Comparison of ENCODE assay signal across 16 cellular contexts in the genomic region with DNA sequence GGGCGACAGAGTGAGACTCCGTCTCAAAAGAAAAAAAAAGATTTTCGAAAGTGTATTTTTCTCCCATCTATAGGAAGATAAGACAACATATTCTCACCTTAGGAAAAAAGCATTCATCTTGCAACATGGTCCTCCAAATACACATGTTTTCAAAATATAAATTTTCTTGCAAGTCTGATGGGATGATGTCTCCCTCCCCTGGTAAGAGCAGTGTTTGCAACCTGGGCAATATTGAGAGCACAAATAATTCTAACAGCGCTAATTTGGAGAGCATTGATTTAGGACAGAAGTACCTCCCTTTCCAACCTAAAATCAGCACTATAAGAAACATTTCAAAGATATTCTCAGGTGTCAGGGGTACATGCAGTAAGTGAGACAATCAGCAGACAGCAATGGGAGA.
DNase-seq lines count a peak whose midpoint lies in the region; ATAC-seq and TF ChIP-seq lines count a peak whose summit lies in the region.
"Had no signal": no experiment of that assay in that cellular context is flagged by ENCODE, and none has a peak within 500 bp of the region (broad histone marks: within the 10 kb centered on the region; RNA-seq: fewer than 3 reads in every experiment).

No MANE protein-coding gene starts in this region.

- H4K8ac ChIP-seq in mesendoderm (ENCODE audit: low read depth, low read length), result no peak overlapping the region

- DNase-seq in Calu3 (no peak), adipocyte (ENCODE audit: low read depth) (peak; percentile 43), mesendoderm (peak; percentile 9), immature natural killer cell (no peak)
- no peak for DNase-seq in effector CD4-positive, alpha-beta T cell
- no peak for DNase-seq in activated naive CD4-positive, alpha-beta T cell treated with anti-CD3 and anti-CD28 coated beads for 36 hours
- DNase-seq: activated T-cell treated with anti-CD3 and anti-CD28 coated beads, Interleukin-2, amount 50 U/mL, for 72 hours; central memory CD4-positive, alpha-beta T cell; DMS79 treated with DMSO at 0.1 percent for 48 hours; left colon; NCI-H146 had no signal

- H3K79me1 ChIP-seq in mesendoderm (ENCODE audit: low read length), result no peaks in the 10 kb centered on the region

- TF ChIP-seq CTCF in Calu3 (IDR thresholded peaks at IDR 0.05; ENCODE audit: unreplicated experiment), result peak; percentile 17

- BruUV-seq in Calu3 (replicated peaks; lab: Mats Ljungman, UMichigan), result no TSS peak

- H3K27me3 ChIP-seq in adipocyte (replicated peaks; ENCODE audit: control insufficient read depth, insufficient read depth, low read length) (peaks cover 2% of the 10 kb centered on the region), mesendoderm (ENCODE audit: insufficient read depth, low read length, poor library complexity) (no peaks in the 10 kb centered on the region)

- H3K9me3 ChIP-seq in adipocyte (ENCODE audit: control insufficient read depth, low read length), result no peaks in the 10 kb centered on the region

- H3K4me1 Mint-ChIP-seq in Calu3 (ENCODE audit: low read depth, unreplicated experiment) (no peaks in the 10 kb centered on the region), immature natural killer cell (no peaks in the 10 kb centered on the region)
- no peaks in the 10 kb centered on the region for H3K4me1 Mint-ChIP-seq in activated naive CD4-positive, alpha-beta T cell treated with anti-CD3 and anti-CD28 coated beads for 36 hours (ENCODE audit: low read depth)
- H3K4me1 Mint-ChIP-seq: stimulated activated memory B cell treated with anti-CD40 and anti-IgM and Interleukin-4, amounts not matched to agents 10 μg/mL and 1 μg/mL and 100 μg/mL, for 72 hours had no signal

- H3K36me3 ChIP-seq in adipocyte (ENCODE audit: control insufficient read depth, insufficient read depth, low read length, severe bottlenecking) (no peaks in the 10 kb centered on the region), mesendoderm (ENCODE audit: control insufficient read depth, insufficient read depth, low read length) (no peaks in the 10 kb centered on the region)

- no peak for ATAC-seq in HG02973 (IDR thresholded peaks at IDR 0.05; ENCODE audit: unreplicated experiment)
- ATAC-seq: activated CD4-positive, CD25-positive, alpha-beta regulatory T cell treated with anti-CD3 and anti-CD28 coated beads, Interleukin-2, amount 50 U/mL, for 24 hours; activated T-cell treated with anti-CD3 and anti-CD28 coated beads, Interleukin-2, amount 50 U/mL, for 72 hours; left colon; stimulated activated memory B cell treated with anti-CD40 and anti-IgM and Interleukin-4, amounts not matched to agents 10 μg/mL and 1 μg/mL and 100 μg/mL, for 72 hours had no signal

- intact Hi-C loops in Calu3 (cut with micrococcal nuclease; ENCODE audit: unreplicated experiment), result loop anchor here (2.0 kb wide), 1 partner anchor 538 kb away; no protein-coding TSS in a partner anchor
- intact Hi-C loops in activated naive CD4-positive, alpha-beta T cell treated with anti-CD3 and anti-CD28 coated beads for 36 hours (cut with micrococcal nuclease), result no loop called here

- no peak overlapping the region for H2BK120ac ChIP-seq in mesendoderm (ENCODE audit: low read depth, low read length)

- H3K36me3 Mint-ChIP-seq in Calu3 (ENCODE audit: insufficient read depth, unreplicated experiment) (no peaks in the 10 kb centered on the region), immature natural killer cell (no peaks in the 10 kb centered on the region)
- no peaks in the 10 kb centered on the region for H3K36me3 Mint-ChIP-seq in activated naive CD4-positive, alpha-beta T cell treated with anti-CD3 and anti-CD28 coated beads for 36 hours (ENCODE audit: low read depth)
- H3K36me3 Mint-ChIP-seq: stimulated activated memory B cell treated with anti-CD40 and anti-IgM and Interleukin-4, amounts not matched to agents 10 μg/mL and 1 μg/mL and 100 μg/mL, for 72 hours had no signal

- no peak overlapping the region for H3K4ac ChIP-seq in mesendoderm (ENCODE audit: low read depth, low read length)

- TF ChIP-seq EP300 in Ishikawa (IDR thresholded peaks at IDR 0.05; ENCODE audit: borderline replicate concordance), result no peak

- no peak overlapping the region for H3K4me2 ChIP-seq in mesendoderm (ENCODE audit: low read length)

- WGBS in mesendoderm (ENCODE audit: extremely low coverage, insufficient coverage, low lambda C conversion rate), result no CpG with 5 or more reads among the region's 4 CpGs

- H3K18ac ChIP-seq in mesendoderm (ENCODE audit: low read length), result no peak overlapping the region

- H2BK15ac ChIP-seq in mesendoderm (replicated peaks; ENCODE audit: low read depth), result no peak overlapping the region

- H2BK5ac ChIP-seq in mesendoderm (ENCODE audit: low read length), result no peak overlapping the region

- TF ChIP-seq RAD21 in Ishikawa (IDR thresholded peaks at IDR 0.05; ENCODE audit: low read depth), result peak; percentile 33; the same call in 1 of the 2 replicates

- H3K9me3 Mint-ChIP-seq in Calu3 (ENCODE audit: low read depth, unreplicated experiment), result no peaks in the 10 kb centered on the region
- H3K9me3 Mint-ChIP-seq in immature natural killer cell, result no peaks in the 10 kb centered on the region
- H3K9me3 Mint-ChIP-seq in activated naive CD4-positive, alpha-beta T cell treated with anti-CD3 and anti-CD28 coated beads for 36 hours, result no peaks in the 10 kb centered on the region
- H3K9me3 Mint-ChIP-seq: activated T-cell treated with anti-CD3 and anti-CD28 coated beads, Interleukin-2, amount 50 U/mL, for 72 hours; stimulated activated memory B cell treated with anti-CD40 and anti-IgM and Interleukin-4, amounts not matched to agents 10 μg/mL and 1 μg/mL and 100 μg/mL, for 72 hours had no signal

- no peak overlapping the region for H3K4me3 ChIP-seq in adipocyte (ENCODE audit: low read length)
- H3K4me3 ChIP-seq in mesendoderm (ENCODE audit: low read length), result no peak overlapping the region

- CTCF ChIA-PET in Calu3 (lab: Charles Lee), result no interaction called here
- CTCF ChIA-PET in activated naive CD4-positive, alpha-beta T cell treated with anti-CD3 and anti-CD28 coated beads for 36 hours (lab: Charles Lee), result no interaction called here

- H3K4me1 ChIP-seq in adipocyte (ENCODE audit: control insufficient read depth, insufficient read depth, low read length), result no peaks in the 10 kb centered on the region
- H3K4me1 ChIP-seq in mesendoderm (ENCODE audit: control insufficient read depth, low read depth, low read length), result no peaks in the 10 kb centered on the region

- no peak overlapping the region for H4K5ac ChIP-seq in mesendoderm (ENCODE audit: low read length)

- H3K9ac ChIP-seq in adipocyte (ENCODE audit: low read length) (no peak overlapping the region), mesendoderm (ENCODE audit: low read length) (no peak overlapping the region)

- no peak overlapping the region for H3K23ac ChIP-seq in mesendoderm (ENCODE audit: low read length)

- H3K79me2 ChIP-seq in mesendoderm (ENCODE audit: control insufficient read depth, insufficient read depth, low read length), result no peaks in the 10 kb centered on the region

- no peak overlapping the region for H3K56ac ChIP-seq in mesendoderm (ENCODE audit: low read length)

- H2AK5ac ChIP-seq in mesendoderm (ENCODE audit: low read length), result no peak overlapping the region

- H3K27ac Mint-ChIP-seq in Calu3 (ENCODE audit: unreplicated experiment), result no peak overlapping the region
- no peak overlapping the region for H3K27ac Mint-ChIP-seq in immature natural killer cell
- H3K27ac Mint-ChIP-seq in activated naive CD4-positive, alpha-beta T cell treated with anti-CD3 and anti-CD28 coated beads for 36 hours, result no peak overlapping the region
- H3K27ac Mint-ChIP-seq: activated T-cell treated with anti-CD3 and anti-CD28 coated beads, Interleukin-2, amount 50 U/mL, for 72 hours; stimulated activated memory B cell treated with anti-CD40 and anti-IgM and Interleukin-4, amounts not matched to agents 10 μg/mL and 1 μg/mL and 100 μg/mL, for 72 hours had no signal

- H3K27ac ChIP-seq in mesendoderm (ENCODE audit: low read depth, low read length), result no peak overlapping the region
- H3K27ac ChIP-seq: HL-60 had no signal

- H3K27me3 Mint-ChIP-seq in Calu3 (ENCODE audit: unreplicated experiment) (peaks cover 36% of the 10 kb centered on the region), immature natural killer cell (ENCODE audit: low read depth in 3 of 3) (peaks cover 0 to 9% (median 5%) of the 10 kb centered on the region in 3 donors)
- H3K27me3 Mint-ChIP-seq in activated naive CD4-positive, alpha-beta T cell treated with anti-CD3 and anti-CD28 coated beads for 36 hours (ENCODE audit: low read depth), result peaks cover 6% of the 10 kb centered on the region
- H3K27me3 Mint-ChIP-seq: stimulated activated memory B cell treated with anti-CD40 and anti-IgM and Interleukin-4, amounts not matched to agents 10 μg/mL and 1 μg/mL and 100 μg/mL, for 72 hours had no signal

- H3K4me3 Mint-ChIP-seq in Calu3 (ENCODE audit: low read depth, unreplicated experiment) (no peak overlapping the region), immature natural killer cell (no peak overlapping the region)
- no peak overlapping the region for H3K4me3 Mint-ChIP-seq in activated naive CD4-positive, alpha-beta T cell treated with anti-CD3 and anti-CD28 coated beads for 36 hours
- H3K4me3 Mint-ChIP-seq: activated T-cell treated with anti-CD3 and anti-CD28 coated beads, Interleukin-2, amount 50 U/mL, for 72 hours; stimulated activated memory B cell treated with anti-CD40 and anti-IgM and Interleukin-4, amounts not matched to agents 10 μg/mL and 1 μg/mL and 100 μg/mL, for 72 hours had no signal

TF ChIP-seq in Ishikawa, 13 proteins besides CTCF, POLR2A, EP300 and RAD21 (continues in another document):
- TF ChIP-seq TAF1 (IDR thresholded peaks at IDR 0.05; ENCODE audit: low read depth) (no peak), CREB1 (IDR thresholded peaks at IDR 0.05; ENCODE audit: low read depth) (no peak), TEAD4 (IDR thresholded peaks at IDR 0.05) (no peak), ZBTB7A (IDR thresholded peaks at IDR 0.05; ENCODE audit: low read depth) (no peak), CEBPB (IDR thresholded peaks at IDR 0.05) (no peak), TCF12 (IDR thresholded peaks at IDR 0.05; ENCODE audit: low read depth) (no peak), FOXM1 (IDR thresholded peaks at IDR 0.05; ENCODE audit: borderline replicate concordance, low read depth) (no peak), NFIC (IDR thresholded peaks at IDR 0.05) (no peak)
- TF ChIP-seq, protein P1, sequence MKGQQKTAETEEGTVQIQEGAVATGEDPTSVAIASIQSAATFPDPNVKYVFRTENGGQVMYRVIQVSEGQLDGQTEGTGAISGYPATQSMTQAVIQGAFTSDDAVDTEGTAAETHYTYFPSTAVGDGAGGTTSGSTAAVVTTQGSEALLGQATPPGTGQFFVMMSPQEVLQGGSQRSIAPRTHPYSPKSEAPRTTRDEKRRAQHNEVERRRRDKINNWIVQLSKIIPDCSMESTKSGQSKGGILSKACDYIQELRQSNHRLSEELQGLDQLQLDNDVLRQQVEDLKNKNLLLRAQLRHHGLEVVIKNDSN (IDR thresholded peaks at IDR 0.05), result no peak

Comparison
In these comparisons a context has a peak if more than half of its experiments do, and no peak if none do; other contexts are left out.
1. DNase-seq: peak in adipocyte (single experiment) and mesendoderm (single experiment); none in Calu3 (single experiment), effector CD4-positive, alpha-beta T cell (single experiment), immature natural killer cell (0 of 3) and activated naive CD4-positive, alpha-beta T cell treated with anti-CD3 and anti-CD28 coated beads for 36 hours (single experiment).